ENCODE assay signal across 8 cellular contexts in the genomic region with DNA sequence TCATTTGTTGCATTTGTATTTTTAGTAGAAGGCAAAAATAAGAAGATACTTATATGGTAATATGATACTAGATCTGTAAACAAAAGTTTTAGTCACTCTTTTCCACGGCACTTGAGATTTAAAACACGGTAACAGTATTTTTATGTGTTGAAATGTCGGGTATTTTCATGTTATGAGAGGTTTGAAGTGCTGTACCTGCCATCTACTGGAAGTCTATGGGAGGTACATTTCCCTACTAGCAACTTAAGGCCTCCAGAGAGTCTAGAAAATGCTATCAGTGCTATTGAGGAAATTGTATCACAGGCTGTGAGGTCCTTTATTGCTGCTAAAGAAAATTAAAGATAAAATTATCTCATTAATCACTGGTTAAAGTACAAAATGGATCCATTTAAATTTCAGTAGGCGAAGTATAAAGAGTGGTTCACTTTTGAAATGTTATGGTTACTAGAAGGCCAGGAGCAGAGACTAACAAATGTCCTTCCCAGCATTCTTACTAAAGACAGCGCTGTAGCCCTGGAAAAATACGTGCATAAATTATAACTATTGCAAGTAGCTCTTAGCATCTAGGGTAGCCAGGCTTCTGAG.
DNase-seq lines count a peak whose midpoint lies in the region; ATAC-seq and TF ChIP-seq lines count a peak whose summit lies in the region.

No MANE protein-coding gene starts in this region.

- no peak overlapping the region for H3K9ac ChIP-seq in Loucy (ENCODE audit: low read depth, low read length, poor library complexity, severe bottlenecking)
- H3K9ac ChIP-seq in fibroblast of lung (ENCODE audit: insufficient read depth, low read length) = no peak overlapping the region

- no peaks in the 10 kb centered on the region for H3K9me2 ChIP-seq in Loucy (replicated peaks; ENCODE audit: low read depth, low read length)

- TF ChIP-seq CTCF in Loucy (conservative IDR thresholded peaks at IDR 0.05; ENCODE audit: low read length) = peak; percentile 49
- peak; percentile 93 for TF ChIP-seq CTCF in RWPE2 (IDR thresholded peaks at IDR 0.05; ENCODE audit: poor library complexity, severe bottlenecking)
- TF ChIP-seq CTCF in fibroblast of lung (conservative IDR thresholded peaks at IDR 0.05 in 1 of 2, IDR thresholded peaks at IDR 0.05 in 1 of 2; ENCODE audit: low read depth in 1 of 2, low read length in 2 of 2) = peak; percentile 76 to 81
- peak in 2 of 3 donors; percentile 34 to 40 for TF ChIP-seq CTCF in omental fat pad (IDR thresholded peaks at IDR 0.05)

- no peaks in the 10 kb centered on the region for H3K4me1 ChIP-seq in Loucy (ENCODE audit: insufficient read depth, low read length, poor library complexity, severe bottlenecking)
- H3K4me1 ChIP-seq in RWPE2 (ENCODE audit: insufficient read depth, poor library complexity, severe bottlenecking) = no peaks in the 10 kb centered on the region
- H3K4me1 ChIP-seq in fibroblast of lung (ENCODE audit: control insufficient read depth, extremely low read depth, insufficient read depth, low read length) = no peaks in the 10 kb centered on the region

- no peaks in the 10 kb centered on the region for H3K27me3 ChIP-seq in Loucy (ENCODE audit: insufficient read depth, low read length, poor library complexity, severe bottlenecking)
- H3K27me3 ChIP-seq in RWPE2 (ENCODE audit: insufficient read depth, poor library complexity, severe bottlenecking) = peaks cover 24% of the 10 kb centered on the region
- H3K27me3 ChIP-seq in fibroblast of lung (ENCODE audit: control insufficient read depth, insufficient read depth, low read length) = no peaks in the 10 kb centered on the region

- no peaks in the 10 kb centered on the region for H3F3A ChIP-seq in Loucy (ENCODE audit: low read depth)

- H3K4me3 ChIP-seq in Loucy (ENCODE audit: low read length, poor library complexity, severe bottlenecking) (no peak overlapping the region), RWPE2 (ENCODE audit: severe bottlenecking) (no peak overlapping the region), fibroblast of lung (replicated peaks in 1 of 4; ENCODE audit: control extremely low read depth in 1 of 4, insufficient read depth in 1 of 4, low read depth in 3 of 4, low read length in 4 of 4) (no peak overlapping the region)

- no peak overlapping the region for H3K27ac ChIP-seq in RWPE2 (ENCODE audit: poor library complexity, severe bottlenecking)
- no peak overlapping the region for H3K27ac ChIP-seq in fibroblast of lung (ENCODE audit: insufficient read depth, low read length)

- ATAC-seq in GM18868 (IDR thresholded peaks at IDR 0.05; ENCODE audit: unreplicated experiment) = peak; percentile 84
- ATAC-seq in RWPE2 (ENCODE audit: low read depth) = peak; percentile 86
- peak; percentile 64 for ATAC-seq in omental fat pad (ENCODE audit: low FRiP score)

- DNase-seq in A172 (ENCODE audit: low spot score) (peak; percentile 33), RWPE2 (ENCODE audit: low spot score) (no peak), fibroblast of lung (ENCODE audit: low read depth in 2 of 2) (peak; percentile 69 to 88), omental fat pad (ENCODE audit: low spot score) (no peak), GOT3 (lab: John Stamatoyannopoulos, UW) (no peak)
- no peak for DNase-seq in activated CD4-positive, alpha-beta T cell treated with anti-CD3 and anti-CD28 coated beads for 48 hours

- H3K79me2 ChIP-seq in Loucy (ENCODE audit: insufficient read depth, low read length) = no peaks in the 10 kb centered on the region
- no peaks in the 10 kb centered on the region for H3K79me2 ChIP-seq in fibroblast of lung (ENCODE audit: control insufficient read depth, insufficient read depth, low read length)

- H3K4me2 ChIP-seq in Loucy (ENCODE audit: low read depth, low read length, poor library complexity, severe bottlenecking) (no peak overlapping the region), fibroblast of lung (ENCODE audit: extremely low read depth, insufficient read depth, low read length) (peak overlapping the region; percentile 23)

- no peak overlapping the region; the same call in 1 of the 2 replicates for H2AFZ ChIP-seq in Loucy (ENCODE audit: low read length)
- peak overlapping the region; percentile 54 for H2AFZ ChIP-seq in fibroblast of lung (ENCODE audit: low read length)

- H4K20me1 ChIP-seq in Loucy (ENCODE audit: insufficient read depth, low read length, poor library complexity, severe bottlenecking) = no peaks in the 10 kb centered on the region
- H4K20me1 ChIP-seq in fibroblast of lung (ENCODE audit: control insufficient read depth, extremely low read depth, insufficient read depth, low read length) = no peaks in the 10 kb centered on the region

- H3K9me3 ChIP-seq in Loucy (ENCODE audit: insufficient read depth, low read depth, low read length) (no peaks in the 10 kb centered on the region), RWPE2 (ENCODE audit: severe bottlenecking) (no peaks in the 10 kb centered on the region), fibroblast of lung (ENCODE audit: control insufficient read depth, insufficient read depth, low read depth, low read length) (no peaks in the 10 kb centered on the region)

- H3K36me3 ChIP-seq in Loucy (ENCODE audit: insufficient read depth, low read length) (no peaks in the 10 kb centered on the region), RWPE2 (ENCODE audit: low read depth) (no peaks in the 10 kb centered on the region), fibroblast of lung (ENCODE audit: control insufficient read depth, insufficient read depth, low read length) (no peaks in the 10 kb centered on the region)

Comparison
In these comparisons a context has a peak if more than half of its experiments do, and no peak if none do; other contexts are left out.
1. DNase-seq: peak in A172 (single experiment) and fibroblast of lung (2 of 2); none in RWPE2 (single experiment), omental fat pad (single experiment), activated CD4-positive, alpha-beta T cell treated with anti-CD3 and anti-CD28 coated beads for 48 hours (single experiment) and GOT3 (single experiment).
2. CTCF ChIP-seq: peak in every context shown above with its lines; median percentile 93 in RWPE2; 78 in fibroblast of lung; 49 in Loucy; 37 in omental fat pad.
3. Peak in every context shown above with its lines, with median percentiles within 50 percentile points of each other: ATAC-seq.